Comparison of ENCODE assay signal across 25 cellular contexts in the genomic region with DNA sequence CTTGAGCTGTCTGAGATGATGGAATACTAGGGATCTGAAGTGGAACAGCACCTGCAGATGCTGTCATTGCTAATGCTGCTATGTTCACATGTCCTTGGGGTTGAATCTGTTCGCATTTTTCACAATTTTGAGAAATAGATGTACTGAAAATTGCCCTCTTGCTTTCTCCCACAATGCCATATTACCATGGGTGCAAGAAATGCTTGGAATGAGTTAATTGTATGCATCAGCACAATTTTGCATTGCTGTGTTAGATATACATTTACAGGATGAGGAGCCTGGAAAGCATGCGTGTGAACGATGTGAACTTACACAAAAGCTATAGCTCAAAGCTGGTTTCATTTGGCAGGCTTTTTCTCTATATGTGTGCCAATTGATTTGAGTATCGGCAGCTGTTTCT.
DNase-seq lines count a peak whose midpoint lies in the region; ATAC-seq and TF ChIP-seq lines count a peak whose summit lies in the region.
"Had no signal": no experiment of that assay in that cellular context is flagged by ENCODE, and none has a peak within 500 bp of the region (broad histone marks: within the 10 kb centered on the region; RNA-seq: fewer than 3 reads in every experiment).

No MANE protein-coding gene starts in this region.

- peaks cover 94% of the 10 kb centered on the region for H3K79me2 ChIP-seq in GM23338 (replicated peaks; ENCODE audit: insufficient read depth)

- no peak overlapping the region; the same call in 2 of the 3 replicates for H3K4me3 Mint-ChIP-seq in GM23338
- H3K4me3 Mint-ChIP-seq: CD4-positive, alpha-beta T cell; HFFc6; immature natural killer cell; stimulated activated memory B cell treated with anti-CD40 and anti-IgM and Interleukin-4, amounts not matched to agents 10 μg/mL and 1 μg/mL and 100 μg/mL, for 72 hours; T-helper 1 cell treated with Interleukin-12 subunit alpha and Interleukin-12 subunit beta and Interleukin-4 antibody, amounts not matched to agents 30 μg/mL and 1 μg/mL, for 36 hours had no signal

- TF ChIP-seq CTCF in GM23338 (conservative IDR thresholded peaks at IDR 0.05; ENCODE audit: low read depth in 2 of 2) (no peak), neutrophil (IDR thresholded peaks at IDR 0.05) (no peak), upper lobe of right lung (IDR thresholded peaks at IDR 0.05) (no peak)

- intact Hi-C loops in upper lobe of right lung (cut with DNase I) = no loop called here

- H3K27ac Mint-ChIP-seq in GM23338 = no peak overlapping the region
- H3K27ac Mint-ChIP-seq: CD4-positive, alpha-beta T cell; HFFc6; immature natural killer cell; stimulated activated memory B cell treated with anti-CD40 and anti-IgM and Interleukin-4, amounts not matched to agents 10 μg/mL and 1 μg/mL and 100 μg/mL, for 72 hours; T-helper 1 cell treated with Interleukin-12 subunit alpha and Interleukin-12 subunit beta and Interleukin-4 antibody, amounts not matched to agents 30 μg/mL and 1 μg/mL, for 36 hours had no signal

- no peaks in the 10 kb centered on the region for H3K9me3 ChIP-seq in neutrophil
- H3K9me3 ChIP-seq in upper lobe of right lung = no peaks in the 10 kb centered on the region
- H3K9me3 ChIP-seq: lower lobe of right lung, ovary, sigmoid colon, thyroid gland had no signal

- ATAC-seq in GM23338 = no peak
- no peak for ATAC-seq in upper lobe of right lung
- ATAC-seq: lower lobe of right lung; PC-3; stimulated activated memory B cell treated with anti-CD40 and anti-IgM and Interleukin-4, amounts not matched to agents 10 μg/mL and 1 μg/mL and 100 μg/mL, for 72 hours had no signal

- no peaks in the 10 kb centered on the region for H3K36me3 ChIP-seq in GM23338 (ENCODE audit: insufficient read depth)
- no peaks in the 10 kb centered on the region for H3K36me3 ChIP-seq in neutrophil
- H3K36me3 ChIP-seq in upper lobe of right lung = no peaks in the 10 kb centered on the region
- H3K36me3 ChIP-seq: lower lobe of right lung, ovary, sigmoid colon, thyroid gland had no signal

- H3K4me1 ChIP-seq in GM23338 (ENCODE audit: insufficient read depth) (peaks cover 61% of the 10 kb centered on the region), neutrophil (ENCODE audit: control insufficient read depth in 1 of 2, insufficient read depth in 1 of 2, low read depth in 1 of 2, low read length in 1 of 2) (peaks cover 86 to 93% of the 10 kb centered on the region in 2 experiments), upper lobe of right lung (peaks cover 42% of the 10 kb centered on the region)

- DNase-seq in GM23338 (ENCODE audit: low spot score) (no peak), NCI-H187 treated with DMSO at 0.1 percent for 48 hours (lab: John Stamatoyannopoulos, UW) (peak; percentile 40), epithelial cell of prostate (ENCODE audit: low read depth, low spot score) (no peak), Kasumi-1 (lab: John Stamatoyannopoulos, UW) (no peak), upper lobe of right lung (no peak), GM19240 (ENCODE audit: insufficient read length, low spot score) (no peak)
- no peak for DNase-seq in activated T-cell treated with anti-CD3 and anti-CD28 coated beads, Interleukin-2, amount 50 U/mL, for 48 hours
- DNase-seq: amniotic stem cell; CD4-positive, alpha-beta T cell; central memory CD4-positive, alpha-beta T cell; DMS53; effector CD4-positive, alpha-beta T cell; HFFc6; immature natural killer cell; lower lobe of right lung; NCI-H1436 treated with DMSO at 0.1 percent for 48 hours; NCI-H82; ovary; PC-3; SIG-M5; sigmoid colon; thyroid gland had no signal

- H3K27me3 Mint-ChIP-seq in GM23338 (ENCODE audit: insufficient read depth, low read depth, poor library complexity) = peaks cover 5% of the 10 kb centered on the region
- H3K27me3 Mint-ChIP-seq: CD4-positive, alpha-beta T cell; stimulated activated memory B cell treated with anti-CD40 and anti-IgM and Interleukin-4, amounts not matched to agents 10 μg/mL and 1 μg/mL and 100 μg/mL, for 72 hours had no signal

- no peak overlapping the region for H2AFZ ChIP-seq in GM23338

- peaks cover 36% of the 10 kb centered on the region; the same call in 1 of the 2 replicates for H4K20me1 ChIP-seq in GM23338 (replicated peaks; ENCODE audit: insufficient read depth)

- H3K4me2 ChIP-seq in GM23338 = peak overlapping the region; percentile 23; the same call in 1 of the 2 replicates

- no peaks in the 10 kb centered on the region for H3K27me3 ChIP-seq in GM23338 (ENCODE audit: insufficient read depth)
- H3K27me3 ChIP-seq in neutrophil = no peaks in the 10 kb centered on the region
- no peaks in the 10 kb centered on the region for H3K27me3 ChIP-seq in upper lobe of right lung
- H3K27me3 ChIP-seq: ovary, sigmoid colon, thyroid gland had no signal

- H3K27ac ChIP-seq in GM23338 (ENCODE audit: low read depth) = no peak overlapping the region
- peak overlapping the region; percentile 46 for H3K27ac ChIP-seq in epithelial cell of prostate
- H3K27ac ChIP-seq in neutrophil = peak overlapping the region; percentile 76
- no peak overlapping the region for H3K27ac ChIP-seq in upper lobe of right lung
- H3K27ac ChIP-seq: lower lobe of right lung, ovary, sigmoid colon, thyroid gland had no signal

- H3K4me1 Mint-ChIP-seq in GM23338 = peaks cover 65% of the 10 kb centered on the region
- H3K4me1 Mint-ChIP-seq: immature natural killer cell; stimulated activated memory B cell treated with anti-CD40 and anti-IgM and Interleukin-4, amounts not matched to agents 10 μg/mL and 1 μg/mL and 100 μg/mL, for 72 hours had no signal

- H3K4me3 ChIP-seq in GM23338 (no peak overlapping the region), neutrophil (ENCODE audit: low read depth in 1 of 2, low read length in 1 of 2) (peak overlapping the region; percentile 24 to 26), upper lobe of right lung (no peak overlapping the region)
- H3K4me3 ChIP-seq: lower lobe of right lung, ovary, sigmoid colon, thyroid gland had no signal

- no peaks in the 10 kb centered on the region for H3K9me3 Mint-ChIP-seq in GM23338
- H3K9me3 Mint-ChIP-seq: CD4-positive, alpha-beta T cell; HFFc6; immature natural killer cell; stimulated activated memory B cell treated with anti-CD40 and anti-IgM and Interleukin-4, amounts not matched to agents 10 μg/mL and 1 μg/mL and 100 μg/mL, for 72 hours; T-helper 1 cell treated with Interleukin-12 subunit alpha and Interleukin-12 subunit beta and Interleukin-4 antibody, amounts not matched to agents 30 μg/mL and 1 μg/mL, for 36 hours had no signal

- 0 out of 2 replicates have a peak, but pooled peaks cover 4% of the 10 kb centered on the region for H3F3A ChIP-seq in GM23338 (replicated peaks; ENCODE audit: low read depth)

- H3K36me3 Mint-ChIP-seq in GM23338 (ENCODE audit: low read depth) = no peaks in the 10 kb centered on the region
- H3K36me3 Mint-ChIP-seq: immature natural killer cell; stimulated activated memory B cell treated with anti-CD40 and anti-IgM and Interleukin-4, amounts not matched to agents 10 μg/mL and 1 μg/mL and 100 μg/mL, for 72 hours had no signal

- no peaks in the 10 kb centered on the region for H3K9me2 ChIP-seq in GM23338 (ENCODE audit: insufficient read depth)

TF ChIP-seq in GM23338, 12 proteins besides CTCF, POLR2A, EP300 and RAD21 (continues in another document):
- TF ChIP-seq JUNB (IDR thresholded peaks at IDR 0.05; ENCODE audit: unreplicated experiment) = no peak
- no peak for TF ChIP-seq NANOG (IDR thresholded peaks at IDR 0.05; ENCODE audit: borderline replicate concordance)

Comparison
In these comparisons a context has a peak if more than half of its experiments do, and no peak if none do; other contexts are left out.
1. H3K27ac ChIP-seq: peak in epithelial cell of prostate (single experiment) and neutrophil (single experiment); none in GM23338 (single experiment) and upper lobe of right lung (single experiment).
2. H3K4me3 ChIP-seq: peak in neutrophil (2 of 2); none in GM23338 (single experiment) and upper lobe of right lung (single experiment).